8 cellular contexts compared by ENCODE assay signal in the genomic region with DNA sequence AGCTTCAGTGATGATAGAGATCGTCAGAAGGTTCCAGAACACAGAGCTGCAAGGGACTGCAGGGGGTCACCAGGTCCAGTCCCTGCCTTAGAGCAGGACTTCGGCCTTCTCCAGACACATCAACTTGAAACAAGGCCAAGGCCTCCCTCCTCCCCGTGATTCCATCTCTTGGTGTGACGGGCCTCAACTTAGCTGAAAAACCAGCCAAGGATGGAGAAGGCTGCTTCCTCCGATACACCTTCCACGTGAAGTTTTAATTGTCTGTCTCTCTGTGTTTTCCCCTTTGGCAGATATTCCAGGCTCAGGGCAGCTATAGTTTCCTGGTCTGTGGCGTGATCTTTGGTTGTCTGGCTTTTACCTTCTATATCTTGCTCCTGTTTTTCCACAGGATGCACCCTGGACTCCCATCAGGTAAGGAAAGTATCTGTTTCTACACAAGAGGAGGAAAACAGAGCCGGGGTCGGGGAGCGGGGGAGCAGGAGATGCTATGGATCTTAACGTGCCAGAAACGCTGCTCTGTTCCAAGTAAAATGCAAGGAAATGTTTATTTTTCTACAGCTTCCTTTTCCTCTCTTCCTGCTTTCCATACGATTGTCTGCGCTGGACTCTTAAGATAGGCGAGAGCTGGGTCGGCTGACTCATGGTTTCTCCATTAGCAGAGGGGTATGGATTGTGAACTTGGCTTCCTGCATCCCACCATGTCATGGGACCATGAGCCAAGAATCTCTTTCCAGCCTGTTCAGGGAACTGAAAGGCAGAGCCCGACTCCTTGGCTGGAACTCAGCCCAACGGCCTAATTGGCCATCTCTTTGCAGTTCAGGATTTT. TPM values are rescaled to one million over a fixed set of nuclear protein-coding genes. Genes with fewer than 3 reads are reported as not detected.
DNase-seq lines count a peak whose midpoint lies in the region; ATAC-seq and TF ChIP-seq lines count a peak whose summit lies in the region.

No MANE protein-coding gene starts in this region.

- H3K4me3 Mint-ChIP-seq in CD4-positive, CD25-positive, alpha-beta regulatory T cell = no peak overlapping the region

- no peak for ATAC-seq in CD4-positive, CD25-positive, alpha-beta regulatory T cell (ENCODE audit: low read depth in 2 of 2)
- no peak for ATAC-seq in HG03460 (IDR thresholded peaks at IDR 0.05; ENCODE audit: unreplicated experiment)
- ATAC-seq in HG02852 (IDR thresholded peaks at IDR 0.05; ENCODE audit: unreplicated experiment) = no peak
- ATAC-seq in HG02642 (IDR thresholded peaks at IDR 0.05; ENCODE audit: poor library complexity, unreplicated experiment) = no peak

- H3K27ac Mint-ChIP-seq in CD4-positive, CD25-positive, alpha-beta regulatory T cell = peak overlapping the region in 2 of 3 donors; percentile 39 to 52

- H3K36me3 Mint-ChIP-seq in CD4-positive, CD25-positive, alpha-beta regulatory T cell = peaks cover 35% of the 10 kb centered on the region

- no peak overlapping the region for H3K4me3 ChIP-seq in CD4-positive, CD25-positive, alpha-beta regulatory T cell (ENCODE audit: low read depth, low read length)
- H3K4me3 ChIP-seq in adrenal gland = no peak overlapping the region

- H3K9me3 ChIP-seq in CD4-positive, CD25-positive, alpha-beta regulatory T cell (ENCODE audit: control insufficient read depth in 2 of 2, low read length in 2 of 2) = no peaks in the 10 kb centered on the region
- no peaks in the 10 kb centered on the region for H3K9me3 ChIP-seq in adrenal gland (replicated peaks in 1 of 3)

- peaks cover 35% of the 10 kb centered on the region for H3K36me3 ChIP-seq in CD4-positive, CD25-positive, alpha-beta regulatory T cell (ENCODE audit: control insufficient read depth, insufficient read depth, low read length)
- H3K36me3 ChIP-seq in adrenal gland (replicated peaks in 1 of 2) = no peaks in the 10 kb centered on the region

- no peak for TF ChIP-seq POLR2A in adrenal gland (IDR thresholded peaks at IDR 0.05)

- no peaks in the 10 kb centered on the region for H3K27me3 Mint-ChIP-seq in CD4-positive, CD25-positive, alpha-beta regulatory T cell

- no peak overlapping the region for H3K27ac ChIP-seq in CD4-positive, CD25-positive, alpha-beta regulatory T cell (ENCODE audit: insufficient read depth, low read length, poor library complexity, severe bottlenecking)
- H3K27ac ChIP-seq in adrenal gland = peak overlapping the region in 2 of 5 donors; percentile 45 to 52

- DNase-seq in CD4-positive, CD25-positive, alpha-beta regulatory T cell = no peak
- DNase-seq in adrenal gland (peak in 6 of 7 donors; percentile 50 to 83 (median 66)), glomerular endothelial cell (ENCODE audit: extremely low read depth, low read depth, low spot score) (peak; percentile 96), posterior vena cava (ENCODE audit: low spot score) (peak; percentile 91), NCI-H345 (lab: John Stamatoyannopoulos, UW) (no peak)

- H3K4me1 Mint-ChIP-seq in CD4-positive, CD25-positive, alpha-beta regulatory T cell = peaks cover 5 to 32% (median 11%) of the 10 kb centered on the region in 4 donors

- TF ChIP-seq CTCF in adrenal gland (IDR thresholded peaks at IDR 0.05) = no peak

- H3K4me1 ChIP-seq in CD4-positive, CD25-positive, alpha-beta regulatory T cell (ENCODE audit: control insufficient read depth, insufficient read depth, low read length, poor library complexity, severe bottlenecking) = peaks cover 5% of the 10 kb centered on the region
- H3K4me1 ChIP-seq in adrenal gland (replicated peaks in 1 of 2) = peaks cover 0 to 14% of the 10 kb centered on the region in 2 donors

- no peaks in the 10 kb centered on the region for H3K9me3 Mint-ChIP-seq in CD4-positive, CD25-positive, alpha-beta regulatory T cell

- no peaks in the 10 kb centered on the region for H3K27me3 ChIP-seq in CD4-positive, CD25-positive, alpha-beta regulatory T cell (ENCODE audit: control insufficient read depth, insufficient read depth, low read length)
- no peaks in the 10 kb centered on the region for H3K27me3 ChIP-seq in adrenal gland

- 51 to 62% (median 59%) methylated on average over 18 of the region's 18 CpGs for WGBS in adrenal gland, 4 donors

- intact Hi-C loops in adrenal gland (cut with DNase I) (no loop called here), posterior vena cava (cut with DNase I) (loop anchor here (5.0 kb wide), 2 partner anchors 33 to 113 kb away; a partner anchor contains a TSS)

RNA-seq across cellular contexts. Expression of a gene that starts 32.8 kb away (rescaled TPM):
- 106 TPM for total RNA-seq in CD4-positive, CD25-positive, alpha-beta regulatory T cell
- polyA plus RNA-seq in CD4-positive, CD25-positive, alpha-beta regulatory T cell = 1 to 10 TPM; 3.5 to 4.7 (median 4.6) TPM
- total RNA-seq in adrenal gland (10 to 100 TPM; 12.2 to 40.2 (median 25.5) TPM), glomerular endothelial cell (23.2 and 35.2 TPM in 2 replicates), posterior vena cava (10 to 100 TPM; 49.8 to 54.6 TPM)
- 1 to 10 TPM; 3.6 to 9.9 (median 4.5) TPM for polyA plus RNA-seq in adrenal gland

Comparison
In these comparisons a context has a peak if more than half of its experiments do, and no peak if none do; other contexts are left out.
1. DNase-seq: peak in adrenal gland (6 of 7), glomerular endothelial cell (single experiment) and posterior vena cava (single experiment); none in CD4-positive, CD25-positive, alpha-beta regulatory T cell (0 of 3) and NCI-H345 (single experiment).
2. intact Hi-C loops: an anchor here in posterior vena cava (5.0 kb wide); none called in adrenal gland.